In genomic region chr7:156282816-156283215, GRCh38 we compare ENCODE assay signal across 8 cellular contexts.
"Had no signal": no experiment of that assay in that cellular context is flagged by ENCODE, and none has a peak within 500 bp of the region (broad histone marks: within the 10 kb centered on the region; RNA-seq: fewer than 3 reads in every experiment).

No MANE protein-coding gene starts in this region.

- FAIRE-seq: HTR-8/SVneo had no signal

- H3K36me3 ChIP-seq: HAP-1 had no signal

- H3K4me1 ChIP-seq: HAP-1 had no signal

- H3K4me3 ChIP-seq: GM23248, HAP-1 had no signal

- H3K27ac ChIP-seq: GM23248, HL-60 had no signal

- H2AFZ ChIP-seq: GM23248 had no signal

- DNase-seq: GM23248, GOT3, H7, KG1 had no signal

- ATAC-seq: HCT116 had no signal

- H3K9me3 ChIP-seq: HAP-1 had no signal

- H3K9ac ChIP-seq: GM23248 had no signal
